Comparison of ENCODE assay signal across 26 cellular contexts in the genomic region with DNA sequence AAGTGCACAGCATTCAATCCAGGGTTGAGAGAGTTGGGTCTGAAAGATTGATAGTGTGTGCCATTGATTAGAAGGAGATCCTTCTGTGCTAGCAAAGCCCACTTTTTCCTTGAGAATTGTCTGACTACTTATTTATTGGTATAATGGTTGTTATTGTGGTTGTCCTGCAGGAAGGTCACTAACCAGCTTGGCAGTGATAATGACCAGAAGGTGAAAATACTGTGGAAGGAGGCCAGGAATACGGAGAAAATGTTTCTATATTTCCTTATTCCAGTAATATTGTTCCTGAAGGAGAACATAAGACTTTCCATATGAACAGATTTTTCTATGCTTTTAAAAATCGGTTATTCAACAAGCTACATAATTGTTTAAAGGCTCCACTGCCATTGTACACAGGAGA.
"Had no signal": no experiment of that assay in that cellular context is flagged by ENCODE, and none has a peak within 500 bp of the region (broad histone marks: within the 10 kb centered on the region; RNA-seq: fewer than 3 reads in every experiment).

No MANE protein-coding gene starts in this region.

- FAIRE-seq: islet of Langerhans had no signal

- H3K4me1 ChIP-seq: colonic mucosa, foreskin keratinocyte, lower lobe of right lung, parathyroid adenoma, vagina had no signal

- DNase-seq: colonic mucosa; effector CD8-positive, alpha-beta T cell; endodermal cell; foreskin keratinocyte; heart right ventricle; hippocampal formation; left cardiac atrium; left ventricle myocardium superior; lower lobe of right lung; naive thymus-derived CD8-positive, alpha-beta T cell; sigmoid colon; stimulated activated CD4-positive, alpha-beta T cell treated with anti-CD3 and anti-CD28 coated beads, Interleukin-2, amount 100 ng/mL, for 24 hours; stimulated activated CD4-positive, alpha-beta T cell treated with anti-CD3 and anti-CD28 coated beads, Interleukin-4, amount 100 ng/mL, for 24 hours; stimulated activated naive CD4-positive, alpha-beta T cell treated with Interleukin-2 at 50 U/mL for 16 hours; stomach had no signal

- ATAC-seq: esophagus mucosa; foreskin keratinocyte; gastroesophageal sphincter; heart right ventricle; left cardiac atrium; left ventricle myocardium superior; lower lobe of right lung; naive thymus-derived CD8-positive, alpha-beta T cell; stimulated activated effector memory CD8-positive, alpha-beta T cell treated with anti-CD3 and anti-CD28 coated beads, Interleukin-12 subunit alpha, Interleukin-12 subunit beta, amount 100 ng/mL, for 72 hours had no signal

- H3K9me3 ChIP-seq: colonic mucosa, gastroesophageal sphincter, lower lobe of right lung, sigmoid colon, stomach, tibial nerve, vagina had no signal

- H3K27ac ChIP-seq: colonic mucosa, epithelial cell of prostate, foreskin keratinocyte, lower lobe of right lung, parathyroid adenoma, sigmoid colon, stomach, tibial nerve, vagina had no signal

- H3K9me3 Mint-ChIP-seq: dendritic cell treated with granulocyte-macrophage colony-stimulating factor and Interleukin-4, amounts not matched to agents 40 ng/mL and 50 ng/mL, for 4 days; endodermal cell; naive thymus-derived CD8-positive, alpha-beta T cell; stimulated activated effector memory CD8-positive, alpha-beta T cell treated with anti-CD3 and anti-CD28 coated beads, Interleukin-12 subunit alpha, Interleukin-12 subunit beta, amount 100 ng/mL, for 72 hours had no signal

- H3K4me1 Mint-ChIP-seq: naive thymus-derived CD8-positive, alpha-beta T cell; stimulated activated effector memory CD8-positive, alpha-beta T cell treated with anti-CD3 and anti-CD28 coated beads, Interleukin-12 subunit alpha, Interleukin-12 subunit beta, amount 100 ng/mL, for 72 hours had no signal

- H3K27me3 Mint-ChIP-seq: dendritic cell treated with granulocyte-macrophage colony-stimulating factor and Interleukin-4, amounts not matched to agents 40 ng/mL and 50 ng/mL, for 4 days had no signal

- H3K27ac Mint-ChIP-seq: dendritic cell treated with granulocyte-macrophage colony-stimulating factor and Interleukin-4, amounts not matched to agents 40 ng/mL and 50 ng/mL, for 4 days; endodermal cell; naive thymus-derived CD8-positive, alpha-beta T cell; progenitor cell of endocrine pancreas; stimulated activated effector memory CD8-positive, alpha-beta T cell treated with anti-CD3 and anti-CD28 coated beads, Interleukin-12 subunit alpha, Interleukin-12 subunit beta, amount 100 ng/mL, for 72 hours had no signal

- H3K4me3 ChIP-seq: colonic mucosa, gastroesophageal sphincter, heart right ventricle, lower lobe of right lung, sigmoid colon, stomach, tibial nerve, vagina had no signal

- H3K4me3 Mint-ChIP-seq: dendritic cell treated with granulocyte-macrophage colony-stimulating factor and Interleukin-4, amounts not matched to agents 40 ng/mL and 50 ng/mL, for 4 days; endodermal cell; naive thymus-derived CD8-positive, alpha-beta T cell; neural crest cell; stimulated activated effector memory CD8-positive, alpha-beta T cell treated with anti-CD3 and anti-CD28 coated beads, Interleukin-12 subunit alpha, Interleukin-12 subunit beta, amount 100 ng/mL, for 72 hours had no signal

- H3K36me3 Mint-ChIP-seq: naive thymus-derived CD8-positive, alpha-beta T cell; stimulated activated effector memory CD8-positive, alpha-beta T cell treated with anti-CD3 and anti-CD28 coated beads, Interleukin-12 subunit alpha, Interleukin-12 subunit beta, amount 100 ng/mL, for 72 hours had no signal

- H3K27me3 ChIP-seq: colonic mucosa, gastroesophageal sphincter, heart right ventricle, sigmoid colon, stomach, tibial nerve, vagina had no signal

- H3K36me3 ChIP-seq: colonic mucosa, vagina had no signal
